8 cellular contexts compared by ENCODE assay signal in the genomic region with DNA sequence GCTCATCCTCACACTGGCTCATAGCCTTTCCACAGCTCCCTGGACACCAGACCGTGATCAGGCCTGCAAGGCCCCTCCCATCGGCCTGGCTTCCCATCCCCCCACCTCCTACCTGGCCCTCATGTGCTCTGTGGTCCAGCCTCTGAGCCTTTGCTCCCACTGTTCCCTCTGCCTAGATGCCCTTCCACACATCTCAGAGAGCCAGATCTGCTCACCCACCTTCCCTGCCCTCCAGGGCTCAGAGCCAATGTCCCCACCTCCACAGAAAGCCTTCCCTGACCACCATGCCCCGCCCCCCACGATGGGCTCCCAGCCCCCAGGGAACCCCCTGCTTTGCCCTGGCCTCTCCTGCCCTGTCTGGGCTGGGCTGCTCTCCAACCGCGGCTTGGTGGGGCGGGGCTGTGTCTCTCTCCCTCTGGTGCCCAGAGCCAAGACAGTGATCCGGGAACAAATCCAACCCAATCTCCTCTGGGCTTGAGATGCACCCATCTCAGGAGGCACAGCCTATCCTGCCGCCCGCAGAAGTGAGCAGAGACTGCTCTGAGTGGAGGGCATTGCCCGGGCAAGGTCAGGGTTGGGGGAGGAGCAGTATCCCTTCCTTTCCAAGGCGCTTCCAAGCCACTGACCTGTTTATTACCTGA. TPM values are rescaled to one million over a fixed set of nuclear protein-coding genes. Genes with fewer than 3 reads are reported as not detected.
DNase-seq lines count a peak whose midpoint lies in the region; ATAC-seq and TF ChIP-seq lines count a peak whose summit lies in the region.

No MANE protein-coding gene starts in this region.

- no peak for ATAC-seq in HG03196 (IDR thresholded peaks at IDR 0.05; ENCODE audit: unreplicated experiment)

- TF ChIP-seq CTCF in C4-2B (conservative IDR thresholded peaks at IDR 0.05) (no peak), dorsolateral prefrontal cortex (IDR thresholded peaks at IDR 0.05 in 54 of 56, conservative IDR thresholded peaks at IDR 0.05 in 2 of 56; ENCODE audit: low read depth in 1 of 56, partially characterized antibody in 56 of 56) (no peak)

- H3K27me3 ChIP-seq in dorsolateral prefrontal cortex, result no peaks in the 10 kb centered on the region

- DNase-seq in NCI-H69 (lab: John Stamatoyannopoulos, UW) (peak; percentile 21), dorsolateral prefrontal cortex (peak in 6 of 10 donors; percentile 47 to 62 (median 55)), midbrain (lab: John Stamatoyannopoulos, UW) (peak; percentile 52), DMS79 (lab: John Stamatoyannopoulos, UW) (no peak), epidermal melanocyte (ENCODE audit: insufficient read length, low spot score) (no peak)

- no peaks in the 10 kb centered on the region for H3K36me3 ChIP-seq in urinary bladder (ENCODE audit: insufficient read depth)

- H3K27ac ChIP-seq in C4-2B (peak overlapping the region; percentile 94), dorsolateral prefrontal cortex (peak overlapping the region in 55 of 59 donors; percentile 19 to 96 (median 86)), urinary bladder (ENCODE audit: low read depth) (peak overlapping the region; percentile 94)

- H3K4me3 ChIP-seq in dorsolateral prefrontal cortex (peak overlapping the region; percentile 65 to 98 (median 85)), urinary bladder (ENCODE audit: low read depth, low read length) (peak overlapping the region; percentile 83)

- 34% methylated on average over 12 of the region's 12 CpGs for WGBS in urinary bladder

- intact Hi-C loops in dorsolateral prefrontal cortex (cut with DNase I), result loop anchor here (5.0 to 10.0 kb wide), 2 partner anchors 35 to 432 kb away; partner anchors contain the start of gene CARD19 (in 1 of the 2)

- no peaks in the 10 kb centered on the region for H3K4me1 ChIP-seq in urinary bladder (ENCODE audit: insufficient read depth)

RNA-seq across cellular contexts. Expression of gene NINJ1, which starts 1.6 kb away (rescaled TPM):
- 10 to 100 TPM; 22.7 to 61.9 (median 33.5) TPM for total RNA-seq in dorsolateral prefrontal cortex
- total RNA-seq in urinary bladder, result 13.2 TPM
- polyA plus RNA-seq in urinary bladder, result 48.2 TPM

RNA-seq across cellular contexts. Expression of gene CARD19, which starts 36.4 kb away (rescaled TPM):
- total RNA-seq in dorsolateral prefrontal cortex, result 10 to 100 TPM; 22.5 to 60.7 (median 38.7) TPM
- 14.8 TPM for total RNA-seq in urinary bladder
- polyA plus RNA-seq in urinary bladder, result 77.0 TPM

RNA-seq across cellular contexts. Expression of gene WNK2, which starts 51.5 kb away (rescaled TPM):
- 100 to 1,000 TPM in 119 of 120 experiments, 10 to 100 TPM in 1; 78.8 to 241 (median 176) TPM for total RNA-seq in dorsolateral prefrontal cortex
- 4.8 TPM for total RNA-seq in urinary bladder
- polyA plus RNA-seq in urinary bladder, result 9.3 TPM

Comparison
In these comparisons a context has a peak if more than half of its experiments do, and no peak if none do; other contexts are left out.
1. DNase-seq: peak in NCI-H69 (single experiment), dorsolateral prefrontal cortex (6 of 10) and midbrain (single experiment); none in DMS79 (single experiment) and epidermal melanocyte (single experiment).
2. RNA of gene WNK2, which starts 51.5 kb away (total RNA-seq): 78.8 to 241 TPM in dorsolateral prefrontal cortex; 4.8 TPM in urinary bladder (single experiment); every median in the first group is over 10 times any median in the second.
3. Peak in every context shown above with its lines, with median percentiles within 50 percentile points of each other: H3K27ac ChIP-seq.